In the genomic region with DNA sequence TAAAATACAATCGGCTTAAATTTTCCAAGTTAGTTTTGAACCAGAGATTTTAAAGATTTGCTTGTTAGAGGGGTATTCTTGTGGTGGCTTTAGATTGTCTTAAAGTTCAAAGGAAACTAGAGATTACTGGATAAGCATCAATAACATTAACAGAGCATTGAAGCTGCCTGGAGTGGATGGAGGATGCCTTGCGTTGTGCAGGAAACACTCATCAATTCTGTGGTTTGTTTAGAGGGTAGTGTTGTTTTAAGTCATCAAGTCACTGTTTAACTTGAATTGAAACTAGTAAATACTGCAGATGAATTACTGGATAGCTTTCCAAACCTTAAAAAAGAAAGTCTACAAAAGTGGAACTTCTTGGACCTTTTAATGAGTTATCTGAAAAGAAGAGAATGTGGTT, we compare ENCODE assay signal across 11 cellular contexts.
A peak's percentile ranks its signal among the peaks of the same experiment; 100 is the strongest.
DNase-seq lines count a peak whose midpoint lies in the region; ATAC-seq lines count a peak whose summit lies in the region.
"Had no signal": no experiment of that assay in that cellular context is flagged by ENCODE, and none has a peak within 500 bp of the region (broad histone marks: within the 10 kb centered on the region; RNA-seq: fewer than 3 reads in every experiment).

No MANE protein-coding gene starts in this region.

- H3K27me3 Mint-ChIP-seq in IgD-negative memory B cell, result no peaks in the 10 kb centered on the region
- no peaks in the 10 kb centered on the region for H3K27me3 Mint-ChIP-seq in naive thymus-derived CD4-positive, alpha-beta T cell

- H3K4me3 ChIP-seq in naive thymus-derived CD4-positive, alpha-beta T cell (ENCODE audit: low read length), result no peak overlapping the region

- H3K36me3 ChIP-seq in naive thymus-derived CD4-positive, alpha-beta T cell (ENCODE audit: control insufficient read depth in 2 of 3, insufficient read depth in 3 of 3, low read length in 3 of 3), result peaks cover 0 to 14% (median 3%) of the 10 kb centered on the region in 3 experiments

- no peaks in the 10 kb centered on the region for H3K27me3 ChIP-seq in naive thymus-derived CD4-positive, alpha-beta T cell (ENCODE audit: control insufficient read depth in 2 of 2, insufficient read depth in 2 of 2, low read length in 2 of 2)

- CTCF ChIA-PET in naive thymus-derived CD4-positive, alpha-beta T cell (lab: Charles Lee), result interaction anchor here (0.8 kb wide), 1 partner anchor 73 kb away, joined by 4 read pairs; no protein-coding TSS in a partner anchor

- peaks cover 3% of the 10 kb centered on the region for H3K36me3 Mint-ChIP-seq in IgD-negative memory B cell
- H3K36me3 Mint-ChIP-seq in naive thymus-derived CD4-positive, alpha-beta T cell, result peaks cover 13 to 52% (median 28%) of the 10 kb centered on the region in 5 donors

- no peaks in the 10 kb centered on the region for H3K9me3 Mint-ChIP-seq in IgD-negative memory B cell
- H3K9me3 Mint-ChIP-seq in naive thymus-derived CD4-positive, alpha-beta T cell, result no peaks in the 10 kb centered on the region

- peaks cover 61 to 82% of the 10 kb centered on the region in 2 donors for H3K4me1 ChIP-seq in naive thymus-derived CD4-positive, alpha-beta T cell (ENCODE audit: control insufficient read depth in 2 of 2, insufficient read depth in 2 of 2, low read length in 2 of 2)

- ATAC-seq in GM19025 (IDR thresholded peaks at IDR 0.05; ENCODE audit: low read depth, unreplicated experiment) (peak; percentile 72), HG02588 (IDR thresholded peaks at IDR 0.05; ENCODE audit: unreplicated experiment) (peak; percentile 77)
- ATAC-seq in naive thymus-derived CD4-positive, alpha-beta T cell, result peak; percentile 83

- POLR2A ChIA-PET in naive thymus-derived CD4-positive, alpha-beta T cell (lab: Charles Lee), result interaction anchor here (0.6 to 1.8 kb wide), 5 partner anchors 13 to 67 kb away, joined by 3 to 6 read pairs (median 3); no protein-coding TSS in a partner anchor

- H3K9me3 ChIP-seq in naive thymus-derived CD4-positive, alpha-beta T cell (ENCODE audit: control insufficient read depth in 2 of 3, low read length in 3 of 3), result no peaks in the 10 kb centered on the region

- H3K27ac Mint-ChIP-seq in IgD-negative memory B cell, result peak overlapping the region; percentile 47 to 92 (median 63)
- peak overlapping the region; percentile 26 to 92 (median 77) for H3K27ac Mint-ChIP-seq in naive thymus-derived CD4-positive, alpha-beta T cell

- H3K4me3 Mint-ChIP-seq in IgD-negative memory B cell, result peak overlapping the region in 2 of 4 donors; percentile 31 to 63
- H3K4me3 Mint-ChIP-seq in naive thymus-derived CD4-positive, alpha-beta T cell, result peak overlapping the region in 9 of 10 donors; percentile 44 to 68 (median 63)

- intact Hi-C loops in naive thymus-derived CD4-positive, alpha-beta T cell (cut with micrococcal nuclease), result loop anchor here (1.0 to 5.0 kb wide), 5 partner anchors 10 to 219 kb away; a partner anchor contains a TSS

- H3K27ac ChIP-seq in naive thymus-derived CD4-positive, alpha-beta T cell (ENCODE audit: low read depth, low read length), result peak overlapping the region; percentile 44
- H3K27ac ChIP-seq: epithelial cell of prostate had no signal

- peak in 6 of 9 donors; percentile 29 to 56 (median 48) for DNase-seq in naive thymus-derived CD4-positive, alpha-beta T cell
- DNase-seq in NCI-H226 (no peak), GM03348 (ENCODE audit: low spot score) (no peak), nucleus accumbens (lab: John Stamatoyannopoulos, UW) (no peak), SKM-1 (lab: John Stamatoyannopoulos, UW; ENCODE audit: unreplicated experiment) (no peak)
- DNase-seq: midbrain, NCI-H2081 had no signal

- peaks cover 42 to 74% (median 64%) of the 10 kb centered on the region in 3 donors for H3K4me1 Mint-ChIP-seq in IgD-negative memory B cell
- H3K4me1 Mint-ChIP-seq in naive thymus-derived CD4-positive, alpha-beta T cell, result peaks cover 69 to 94% (median 92%) of the 10 kb centered on the region in 7 donors

Comparison
In these comparisons a context has a peak if more than half of its experiments do, and no peak if none do; other contexts are left out.
1. DNase-seq: peak in naive thymus-derived CD4-positive, alpha-beta T cell (6 of 9); none in NCI-H226 (single experiment), GM03348 (single experiment), nucleus accumbens (0 of 56) and SKM-1 (single experiment).
2. Peak in every context shown above with its lines, with median percentiles within 50 percentile points of each other: ATAC-seq.